Comparison of ENCODE assay signal across 1 cellular context in the genomic region with DNA sequence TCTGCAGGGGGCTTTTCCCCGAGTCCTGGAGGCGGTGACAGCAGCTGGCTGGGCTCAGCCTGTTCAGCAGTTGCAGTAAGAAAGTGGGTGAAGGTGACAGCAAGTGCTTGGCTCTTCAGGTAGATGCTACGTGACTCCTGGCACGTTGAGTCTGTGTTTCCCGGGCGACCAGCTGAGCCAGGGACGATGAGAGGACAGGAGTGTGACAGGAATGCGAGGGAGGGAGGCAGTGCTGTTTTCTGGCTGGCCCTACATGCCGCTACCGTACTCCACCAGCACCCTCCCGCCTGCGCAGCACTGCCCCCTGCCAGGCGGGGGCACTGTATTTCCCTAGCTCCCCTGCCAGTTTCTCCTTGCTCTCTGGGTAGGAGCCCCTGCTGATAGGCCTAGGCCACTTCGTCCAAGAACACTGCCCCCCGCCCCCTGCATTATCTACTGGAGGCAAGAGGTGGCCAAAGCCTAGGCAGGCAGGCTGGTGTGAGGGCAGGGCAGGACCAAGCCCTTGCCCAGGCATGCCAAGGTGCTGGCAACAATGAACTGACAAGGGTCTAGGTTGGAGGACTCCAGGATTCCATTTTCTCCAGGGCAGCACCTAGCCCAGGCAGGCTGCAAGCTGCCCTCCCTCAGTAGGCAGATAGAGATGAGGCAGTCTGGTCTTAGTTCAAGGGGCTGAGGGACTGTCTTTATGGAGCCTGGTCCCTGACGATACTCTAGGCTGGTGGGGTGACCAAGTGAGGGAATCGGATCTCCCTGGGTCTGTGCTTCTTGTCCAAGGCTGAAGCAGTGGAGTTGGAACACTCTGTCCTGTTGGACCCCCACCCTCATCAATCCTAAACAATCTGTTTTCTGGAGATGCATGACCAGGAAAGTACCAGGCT.
TF ChIP-seq lines count a peak whose summit lies in the region.

No MANE protein-coding gene starts in this region.

TF ChIP-seq in K562, 482 proteins besides CTCF, POLR2A, EP300 and RAD21 (continued from another document):
- TF ChIP-seq, protein P1, sequence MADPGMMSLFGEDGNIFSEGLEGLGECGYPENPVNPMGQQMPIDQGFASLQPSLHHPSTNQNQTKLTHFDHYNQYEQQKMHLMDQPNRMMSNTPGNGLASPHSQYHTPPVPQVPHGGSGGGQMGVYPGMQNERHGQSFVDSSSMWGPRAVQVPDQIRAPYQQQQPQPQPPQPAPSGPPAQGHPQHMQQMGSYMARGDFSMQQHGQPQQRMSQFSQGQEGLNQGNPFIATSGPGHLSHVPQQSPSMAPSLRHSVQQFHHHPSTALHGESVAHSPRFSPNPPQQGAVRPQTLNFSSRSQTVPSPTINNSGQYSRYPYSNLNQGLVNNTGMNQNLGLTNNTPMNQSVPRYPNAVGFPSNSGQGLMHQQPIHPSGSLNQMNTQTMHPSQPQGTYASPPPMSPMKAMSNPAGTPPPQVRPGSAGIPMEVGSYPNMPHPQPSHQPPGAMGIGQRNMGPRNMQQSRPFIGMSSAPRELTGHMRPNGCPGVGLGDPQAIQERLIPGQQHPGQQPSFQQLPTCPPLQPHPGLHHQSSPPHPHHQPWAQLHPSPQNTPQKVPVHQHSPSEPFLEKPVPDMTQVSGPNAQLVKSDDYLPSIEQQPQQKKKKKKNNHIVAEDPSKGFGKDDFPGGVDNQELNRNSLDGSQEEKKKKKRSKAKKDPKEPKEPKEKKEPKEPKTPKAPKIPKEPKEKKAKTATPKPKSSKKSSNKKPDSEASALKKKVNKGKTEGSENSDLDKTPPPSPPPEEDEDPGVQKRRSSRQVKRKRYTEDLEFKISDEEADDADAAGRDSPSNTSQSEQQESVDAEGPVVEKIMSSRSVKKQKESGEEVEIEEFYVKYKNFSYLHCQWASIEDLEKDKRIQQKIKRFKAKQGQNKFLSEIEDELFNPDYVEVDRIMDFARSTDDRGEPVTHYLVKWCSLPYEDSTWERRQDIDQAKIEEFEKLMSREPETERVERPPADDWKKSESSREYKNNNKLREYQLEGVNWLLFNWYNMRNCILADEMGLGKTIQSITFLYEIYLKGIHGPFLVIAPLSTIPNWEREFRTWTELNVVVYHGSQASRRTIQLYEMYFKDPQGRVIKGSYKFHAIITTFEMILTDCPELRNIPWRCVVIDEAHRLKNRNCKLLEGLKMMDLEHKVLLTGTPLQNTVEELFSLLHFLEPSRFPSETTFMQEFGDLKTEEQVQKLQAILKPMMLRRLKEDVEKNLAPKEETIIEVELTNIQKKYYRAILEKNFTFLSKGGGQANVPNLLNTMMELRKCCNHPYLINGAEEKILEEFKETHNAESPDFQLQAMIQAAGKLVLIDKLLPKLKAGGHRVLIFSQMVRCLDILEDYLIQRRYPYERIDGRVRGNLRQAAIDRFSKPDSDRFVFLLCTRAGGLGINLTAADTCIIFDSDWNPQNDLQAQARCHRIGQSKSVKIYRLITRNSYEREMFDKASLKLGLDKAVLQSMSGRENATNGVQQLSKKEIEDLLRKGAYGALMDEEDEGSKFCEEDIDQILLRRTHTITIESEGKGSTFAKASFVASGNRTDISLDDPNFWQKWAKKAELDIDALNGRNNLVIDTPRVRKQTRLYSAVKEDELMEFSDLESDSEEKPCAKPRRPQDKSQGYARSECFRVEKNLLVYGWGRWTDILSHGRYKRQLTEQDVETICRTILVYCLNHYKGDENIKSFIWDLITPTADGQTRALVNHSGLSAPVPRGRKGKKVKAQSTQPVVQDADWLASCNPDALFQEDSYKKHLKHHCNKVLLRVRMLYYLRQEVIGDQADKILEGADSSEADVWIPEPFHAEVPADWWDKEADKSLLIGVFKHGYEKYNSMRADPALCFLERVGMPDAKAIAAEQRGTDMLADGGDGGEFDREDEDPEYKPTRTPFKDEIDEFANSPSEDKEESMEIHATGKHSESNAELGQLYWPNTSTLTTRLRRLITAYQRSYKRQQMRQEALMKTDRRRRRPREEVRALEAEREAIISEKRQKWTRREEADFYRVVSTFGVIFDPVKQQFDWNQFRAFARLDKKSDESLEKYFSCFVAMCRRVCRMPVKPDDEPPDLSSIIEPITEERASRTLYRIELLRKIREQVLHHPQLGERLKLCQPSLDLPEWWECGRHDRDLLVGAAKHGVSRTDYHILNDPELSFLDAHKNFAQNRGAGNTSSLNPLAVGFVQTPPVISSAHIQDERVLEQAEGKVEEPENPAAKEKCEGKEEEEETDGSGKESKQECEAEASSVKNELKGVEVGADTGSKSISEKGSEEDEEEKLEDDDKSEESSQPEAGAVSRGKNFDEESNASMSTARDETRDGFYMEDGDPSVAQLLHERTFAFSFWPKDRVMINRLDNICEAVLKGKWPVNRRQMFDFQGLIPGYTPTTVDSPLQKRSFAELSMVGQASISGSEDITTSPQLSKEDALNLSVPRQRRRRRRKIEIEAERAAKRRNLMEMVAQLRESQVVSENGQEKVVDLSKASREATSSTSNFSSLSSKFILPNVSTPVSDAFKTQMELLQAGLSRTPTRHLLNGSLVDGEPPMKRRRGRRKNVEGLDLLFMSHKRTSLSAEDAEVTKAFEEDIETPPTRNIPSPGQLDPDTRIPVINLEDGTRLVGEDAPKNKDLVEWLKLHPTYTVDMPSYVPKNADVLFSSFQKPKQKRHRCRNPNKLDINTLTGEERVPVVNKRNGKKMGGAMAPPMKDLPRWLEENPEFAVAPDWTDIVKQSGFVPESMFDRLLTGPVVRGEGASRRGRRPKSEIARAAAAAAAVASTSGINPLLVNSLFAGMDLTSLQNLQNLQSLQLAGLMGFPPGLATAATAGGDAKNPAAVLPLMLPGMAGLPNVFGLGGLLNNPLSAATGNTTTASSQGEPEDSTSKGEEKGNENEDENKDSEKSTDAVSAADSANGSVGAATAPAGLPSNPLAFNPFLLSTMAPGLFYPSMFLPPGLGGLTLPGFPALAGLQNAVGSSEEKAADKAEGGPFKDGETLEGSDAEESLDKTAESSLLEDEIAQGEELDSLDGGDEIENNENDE (IDR thresholded peaks at IDR 0.05; ENCODE audit: low read depth, low read length), result peak; percentile 58
- TF ChIP-seq MYBL2 (IDR thresholded peaks at IDR 0.05; ENCODE audit: low read depth) (no peak), MYBL2 (CRISPR knock-in tag; IDR thresholded peaks at IDR 0.05; ENCODE audit: borderline replicate concordance) (no peak), BHLHE40 (IDR thresholded peaks at IDR 0.05; ENCODE audit: low read length) (peak; percentile 51), SAFB2 (IDR thresholded peaks at IDR 0.05; ENCODE audit: borderline replicate concordance, low read depth, low read length, severe bottlenecking) (no peak), PHB (CRISPR knock-in tag; IDR thresholded peaks at IDR 0.05) (0 out of 2 replicates have a peak, but pooled peaks have one; percentile 46), DACH1 (IDR thresholded peaks at IDR 0.05; ENCODE audit: partially characterized antibody) (peak; percentile 35), NEUROD1 (IDR thresholded peaks at IDR 0.05; ENCODE audit: borderline replicate concordance, low read depth, low read length, partially characterized antibody) (no peak), SLC30A9 (CRISPR knock-in tag; IDR thresholded peaks at IDR 0.05) (no peak), CAMTA2 (CRISPR knock-in tag; conservative IDR thresholded peaks at IDR 0.05) (0 out of 2 replicates have a peak, but pooled peaks have one; percentile 71), PTTG1 (tag; IDR thresholded peaks at IDR 0.05; ENCODE audit: low read depth) (no peak), POLR2B (IDR thresholded peaks at IDR 0.05; ENCODE audit: low read depth, partially characterized antibody) (peak; percentile 50), GATA2 (CRISPR knock-in tag; IDR thresholded peaks at IDR 0.05) (no peak), EZH2 (IDR thresholded peaks at IDR 0.05; ENCODE audit: borderline replicate concordance, low read depth, low read length) (no peak), TEAD1 (CRISPR knock-in tag; IDR thresholded peaks at IDR 0.05) (peak in 1 of 2 experiments; percentile 23; a peak in 1 of 4 replicates), KAT8 (IDR thresholded peaks at IDR 0.05; ENCODE audit: low read depth) (no peak), CTBP1 (IDR thresholded peaks at IDR 0.05; ENCODE audit: borderline replicate concordance) (peak; percentile 65), RB1 (IDR thresholded peaks at IDR 0.05; ENCODE audit: low read depth) (peak; percentile 72; the same call in 1 of the 2 replicates), CHD2 (IDR thresholded peaks at IDR 0.05; ENCODE audit: low read depth, low read length) (0 out of 2 replicates have a peak, but pooled peaks have one; percentile 7), ARNT (IDR thresholded peaks at IDR 0.05) (no peak), ZC3H4 (CRISPR knock-in tag; IDR thresholded peaks at IDR 0.05; ENCODE audit: borderline replicate concordance) (no peak), PHB2 (IDR thresholded peaks at IDR 0.05; ENCODE audit: low read depth) (no peak), RBFOX2 (IDR thresholded peaks at IDR 0.05; ENCODE audit: low read depth, low read length) (peak; percentile 46; the same call in 1 of the 2 replicates), MBD2 (IDR thresholded peaks at IDR 0.05; ENCODE audit: borderline replicate concordance, low read depth) (peak; percentile 29; the same call in 1 of the 2 replicates), MYC (IDR thresholded peaks at IDR 0.05; ENCODE audit: low read depth, low read length) (no peak), MYC (CRISPR knock-in tag; IDR thresholded peaks at IDR 0.05; ENCODE audit: borderline replicate concordance, low read depth) (no peak), CCNT2 (IDR thresholded peaks at IDR 0.05; ENCODE audit: borderline replicate concordance, extremely low read depth, insufficient read length, low read depth, low read length) (no peak), TCF3 (CRISPR knock-in tag; IDR thresholded peaks at IDR 0.05) (0 out of 2 replicates have a peak, but pooled peaks have one; percentile 30), MIER1 (IDR thresholded peaks at IDR 0.05; ENCODE audit: low read depth) (no peak), ZZZ3 (IDR thresholded peaks at IDR 0.05) (no peak)
- TF ChIP-seq, protein P2, sequence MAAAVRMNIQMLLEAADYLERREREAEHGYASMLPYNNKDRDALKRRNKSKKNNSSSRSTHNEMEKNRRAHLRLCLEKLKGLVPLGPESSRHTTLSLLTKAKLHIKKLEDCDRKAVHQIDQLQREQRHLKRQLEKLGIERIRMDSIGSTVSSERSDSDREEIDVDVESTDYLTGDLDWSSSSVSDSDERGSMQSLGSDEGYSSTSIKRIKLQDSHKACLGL (CRISPR knock-in tag; IDR thresholded peaks at IDR 0.05; ENCODE audit: borderline replicate concordance, poor library complexity, severe bottlenecking), result no peak
- TF ChIP-seq, protein P3, sequence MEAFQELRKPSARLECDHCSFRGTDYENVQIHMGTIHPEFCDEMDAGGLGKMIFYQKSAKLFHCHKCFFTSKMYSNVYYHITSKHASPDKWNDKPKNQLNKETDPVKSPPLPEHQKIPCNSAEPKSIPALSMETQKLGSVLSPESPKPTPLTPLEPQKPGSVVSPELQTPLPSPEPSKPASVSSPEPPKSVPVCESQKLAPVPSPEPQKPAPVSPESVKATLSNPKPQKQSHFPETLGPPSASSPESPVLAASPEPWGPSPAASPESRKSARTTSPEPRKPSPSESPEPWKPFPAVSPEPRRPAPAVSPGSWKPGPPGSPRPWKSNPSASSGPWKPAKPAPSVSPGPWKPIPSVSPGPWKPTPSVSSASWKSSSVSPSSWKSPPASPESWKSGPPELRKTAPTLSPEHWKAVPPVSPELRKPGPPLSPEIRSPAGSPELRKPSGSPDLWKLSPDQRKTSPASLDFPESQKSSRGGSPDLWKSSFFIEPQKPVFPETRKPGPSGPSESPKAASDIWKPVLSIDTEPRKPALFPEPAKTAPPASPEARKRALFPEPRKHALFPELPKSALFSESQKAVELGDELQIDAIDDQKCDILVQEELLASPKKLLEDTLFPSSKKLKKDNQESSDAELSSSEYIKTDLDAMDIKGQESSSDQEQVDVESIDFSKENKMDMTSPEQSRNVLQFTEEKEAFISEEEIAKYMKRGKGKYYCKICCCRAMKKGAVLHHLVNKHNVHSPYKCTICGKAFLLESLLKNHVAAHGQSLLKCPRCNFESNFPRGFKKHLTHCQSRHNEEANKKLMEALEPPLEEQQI (IDR thresholded peaks at IDR 0.05), result no peak
- TF ChIP-seq, protein P4, sequence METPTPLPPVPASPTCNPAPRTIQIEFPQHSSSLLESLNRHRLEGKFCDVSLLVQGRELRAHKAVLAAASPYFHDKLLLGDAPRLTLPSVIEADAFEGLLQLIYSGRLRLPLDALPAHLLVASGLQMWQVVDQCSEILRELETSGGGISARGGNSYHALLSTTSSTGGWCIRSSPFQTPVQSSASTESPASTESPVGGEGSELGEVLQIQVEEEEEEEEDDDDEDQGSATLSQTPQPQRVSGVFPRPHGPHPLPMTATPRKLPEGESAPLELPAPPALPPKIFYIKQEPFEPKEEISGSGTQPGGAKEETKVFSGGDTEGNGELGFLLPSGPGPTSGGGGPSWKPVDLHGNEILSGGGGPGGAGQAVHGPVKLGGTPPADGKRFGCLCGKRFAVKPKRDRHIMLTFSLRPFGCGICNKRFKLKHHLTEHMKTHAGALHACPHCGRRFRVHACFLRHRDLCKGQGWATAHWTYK (CRISPR knock-in tag; IDR thresholded peaks at IDR 0.05), result 0 out of 2 replicates have a peak, but pooled peaks have one; percentile 20
- TF ChIP-seq, protein P5, sequence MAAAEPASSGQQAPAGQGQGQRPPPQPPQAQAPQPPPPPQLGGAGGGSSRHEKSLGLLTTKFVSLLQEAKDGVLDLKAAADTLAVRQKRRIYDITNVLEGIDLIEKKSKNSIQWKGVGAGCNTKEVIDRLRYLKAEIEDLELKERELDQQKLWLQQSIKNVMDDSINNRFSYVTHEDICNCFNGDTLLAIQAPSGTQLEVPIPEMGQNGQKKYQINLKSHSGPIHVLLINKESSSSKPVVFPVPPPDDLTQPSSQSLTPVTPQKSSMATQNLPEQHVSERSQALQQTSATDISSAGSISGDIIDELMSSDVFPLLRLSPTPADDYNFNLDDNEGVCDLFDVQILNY (CRISPR knock-in tag; IDR thresholded peaks at IDR 0.05), result 0 out of 2 replicates have a peak, but pooled peaks have one; percentile 56
